ENCODE assay signal across 8 cellular contexts in genomic region chrX:46572295-46572936, GRCh38. TPM values are rescaled to one million over a fixed set of nuclear protein-coding genes. Genes with fewer than 3 reads are reported as not detected.
DNase-seq lines count a peak whose midpoint lies in the region; ATAC-seq and TF ChIP-seq lines count a peak whose summit lies in the region.

No MANE protein-coding gene starts in this region.

- H3K4me1 ChIP-seq in Peyer's patch (peaks cover 0 to 8% (median 0%) of the 10 kb centered on the region in 4 donors), testis (no peaks in the 10 kb centered on the region), endodermal cell (ENCODE audit: control insufficient read depth, insufficient read depth, low read length) (no peaks in the 10 kb centered on the region)

- H3K27ac Mint-ChIP-seq in naive B cell (peak overlapping the region; percentile 8 to 81 (median 55)), endodermal cell (no peak overlapping the region)

- TF ChIP-seq POLR2A in Peyer's patch (IDR thresholded peaks at IDR 0.05) (no peak), testis (IDR thresholded peaks at IDR 0.05) (no peak)

- peaks cover 0 to 8% (median 5%) of the 10 kb centered on the region in 3 donors for H3K27me3 Mint-ChIP-seq in naive B cell
- peaks cover 13% of the 10 kb centered on the region for H3K27me3 Mint-ChIP-seq in endodermal cell (ENCODE audit: insufficient read depth)

- H3K36me3 Mint-ChIP-seq in naive B cell (no peaks in the 10 kb centered on the region), endodermal cell (ENCODE audit: low read depth) (no peaks in the 10 kb centered on the region)

- H3K9me3 ChIP-seq in Peyer's patch (no peaks in the 10 kb centered on the region), testis (no peaks in the 10 kb centered on the region), endodermal cell (ENCODE audit: control insufficient read depth, low read length) (no peaks in the 10 kb centered on the region)

- peaks cover 0 to 2% (median 0%) of the 10 kb centered on the region in 7 donors for H3K9me3 Mint-ChIP-seq in naive B cell
- H3K9me3 Mint-ChIP-seq in endodermal cell, result peaks cover 52% of the 10 kb centered on the region

- H3K36me3 ChIP-seq in Peyer's patch (no peaks in the 10 kb centered on the region), testis (ENCODE audit: low read depth, missing control alignments) (no peaks in the 10 kb centered on the region), endodermal cell (ENCODE audit: control insufficient read depth, insufficient read depth, low read length) (no peaks in the 10 kb centered on the region)

- peaks cover 22 to 32% (median 29%) of the 10 kb centered on the region in 3 donors for H3K4me1 Mint-ChIP-seq in naive B cell
- peaks cover 20% of the 10 kb centered on the region for H3K4me1 Mint-ChIP-seq in endodermal cell

- H3K9ac ChIP-seq in endodermal cell (ENCODE audit: extremely low read depth, low read length, poor library complexity, severe bottlenecking), result no peak overlapping the region

- 73 to 76% methylated on average over 5 of the region's 5 CpGs for WGBS in testis, 2 donors
- WGBS in endodermal cell (ENCODE audit: insufficient coverage in 1 of 2, insufficient read length in 1 of 2), 2 experiments, result 56 to 92% methylated on average over 2 to 4 of the region's 5 CpGs

- intact Hi-C loops in testis (cut with DNase I; ENCODE audit: low total_unique reads), result loop anchor here (10.0 kb wide), 1 partner anchor 62 kb away; no protein-coding TSS in a partner anchor

- peak overlapping the region; percentile 74 to 91 (median 85) for H3K4me3 Mint-ChIP-seq in naive B cell
- H3K4me3 Mint-ChIP-seq in endodermal cell, result no peak overlapping the region

- peak; percentile 46 for ATAC-seq in HG02798 (IDR thresholded peaks at IDR 0.05; ENCODE audit: poor library complexity, unreplicated experiment)
- peak; percentile 51 to 60 for ATAC-seq in naive B cell (ENCODE audit: low read depth in 2 of 2)

- H3K4me3 ChIP-seq in Peyer's patch (no peak overlapping the region), testis (no peak overlapping the region), endodermal cell (ENCODE audit: low read length) (no peak overlapping the region)

- H3K27ac ChIP-seq in Peyer's patch (peak overlapping the region in 3 of 4 donors; percentile 26 to 63 (median 48)), testis (peak overlapping the region in 1 of 2 donors; percentile 45), endodermal cell (ENCODE audit: low read depth, low read length) (no peak overlapping the region)

- H3K27me3 ChIP-seq in Peyer's patch (no peaks in the 10 kb centered on the region), testis (no peaks in the 10 kb centered on the region), endodermal cell (ENCODE audit: control insufficient read depth, insufficient read depth, low read length, poor library complexity, severe bottlenecking) (peaks cover 9% of the 10 kb centered on the region)

- peak; percentile 16 for DNase-seq in NK-92 treated with Interleukin-12 subunit alpha and Interleukin-12 subunit beta, amount 100 ng/mL, for 24 hours (lab: John Stamatoyannopoulos, UW)
- DNase-seq in NK-92 (lab: John Stamatoyannopoulos, UW; ENCODE audit: unreplicated experiment), result no peak
- no peak for DNase-seq in Peyer's patch
- DNase-seq in naive B cell, result peak; percentile 40
- DNase-seq in testis, result no peak
- DNase-seq in NCI-H1436 treated with DMSO at 0.1 percent for 48 hours (lab: John Stamatoyannopoulos, UW), result no peak
- DNase-seq in endodermal cell, result no peak

- TF ChIP-seq CTCF in Peyer's patch (IDR thresholded peaks at IDR 0.05), result peak in 3 of 6 experiments; percentile 20 to 43 (median 20)
- no peak for TF ChIP-seq CTCF in testis (IDR thresholded peaks at IDR 0.05)
- TF ChIP-seq CTCF in endodermal cell (conservative IDR thresholded peaks at IDR 0.05), result no peak

RNA-seq across cellular contexts. Expression of gene CHST7, which starts 1.1 kb away (rescaled TPM):
- total RNA-seq in Peyer's patch (10 to 100 TPM in 1 of 4 donors, 1 to 10 TPM in 3; 1.7 to 10.7 (median 4.2) TPM), testis (10 to 100 TPM in 1 of 2 donors, 1 to 10 TPM in 1; 9.4 to 18.7 TPM), endodermal cell (1 to 10 TPM; 1.6 to 4.2 TPM)
- polyA plus RNA-seq in naive B cell (ENCODE audit: low read depth in 6 of 6) (1 to 10 TPM in 3 of 6 donors, under 1 TPM in 3; 0.88 to 2.4 (median 1.0) TPM), testis (ENCODE audit: insufficient read depth, low read depth, low replicate concordance) (2.5 TPM)
- 1.7 TPM for polyA plus RNA-seq in endodermal cell (2013, experiment 1 of 2)
- 2.2 TPM for polyA plus RNA-seq in endodermal cell (2013, experiment 2 of 2)

RNA-seq across cellular contexts. Expression of gene ZNF674, which starts 27.2 kb away (rescaled TPM):
- total RNA-seq in Peyer's patch (10 to 100 TPM in 1 of 4 donors, 1 to 10 TPM in 3; 3.3 to 18.2 (median 6.9) TPM), testis (1 to 10 TPM; 6.3 to 8.2 TPM), endodermal cell (1 to 10 TPM; 4.4 to 4.6 TPM)
- polyA plus RNA-seq in naive B cell (ENCODE audit: low read depth in 6 of 6) (1 to 10 TPM in 1 of 6 donors, under 1 TPM in 3, not detected in 2; 0.28 to 1.0 (median 0.57) TPM), testis (ENCODE audit: insufficient read depth, low read depth, low replicate concordance) (2.4 TPM)
- 3.4 TPM for polyA plus RNA-seq in endodermal cell (2013, experiment 1 of 2)
- 3.5 TPM for polyA plus RNA-seq in endodermal cell (2013, experiment 2 of 2)

Comparison
In these comparisons a context has a peak if more than half of its experiments do, and no peak if none do; other contexts are left out.
1. DNase-seq: peak in NK-92 treated with Interleukin-12 subunit alpha and Interleukin-12 subunit beta, amount 100 ng/mL, for 24 hours (single experiment) and naive B cell (single experiment); none in NK-92 (single experiment), Peyer's patch (0 of 3), testis (single experiment), NCI-H1436 treated with DMSO at 0.1 percent for 48 hours (single experiment) and endodermal cell (single experiment).